In genomic region chr5:92064993-92065392, GRCh38 we compare ENCODE assay signal across 19 cellular contexts.
"Had no signal": no experiment of that assay in that cellular context is flagged by ENCODE, and none has a peak within 500 bp of the region (broad histone marks: within the 10 kb centered on the region; RNA-seq: fewer than 3 reads in every experiment).

No MANE protein-coding gene starts in this region.

- DNase-seq: effector memory CD8-positive, alpha-beta T cell; erythroblast; head of caudate nucleus; kidney; left colon; left ventricle myocardium superior; naive thymus-derived CD4-positive, alpha-beta T cell; nephron progenitor cell; spleen; stimulated activated CD4-positive, alpha-beta T cell treated with anti-CD3 and anti-CD28 coated beads, Interleukin-15, amount 100 ng/mL, for 24 hours; stimulated activated CD4-positive, alpha-beta T cell treated with anti-CD3 and anti-CD28 coated beads, Interleukin-1b, Interleukin-23, amount 100 ng/mL, for 48 hours; stimulated activated CD4-positive, alpha-beta T cell treated with anti-CD3 and anti-CD28 coated beads, Interleukin-4, amount 100 ng/mL, for 24 hours; tibial artery; upper lobe of left lung; uterus had no signal

- H3K4me3 ChIP-seq: hepatocyte, lung, spleen, tibial artery, upper lobe of left lung, uterus had no signal

- ATAC-seq: effector memory CD8-positive, alpha-beta T cell; left colon; left ventricle myocardium superior; naive thymus-derived CD4-positive, alpha-beta T cell; sciatic nerve; stimulated activated memory B cell treated with anti-CD40 and anti-IgM and Interleukin-4, amounts not matched to agents 10 μg/mL and 1 μg/mL and 100 μg/mL, for 72 hours had no signal

- H3K36me3 ChIP-seq: spleen, tibial artery, upper lobe of left lung, uterus had no signal

- FAIRE-seq: kidney had no signal

- H3K27me3 ChIP-seq: hepatocyte, spleen, tibial artery, upper lobe of left lung, uterus had no signal
